1 cellular context compared by ENCODE assay signal in genomic region chr22:20758688-20759087, GRCh38.
TF ChIP-seq lines count a peak whose summit lies in the region.

No MANE protein-coding gene starts in this region.

TF ChIP-seq in K562, 482 proteins besides CTCF, POLR2A, EP300 and RAD21:
- TF ChIP-seq HOMEZ (CRISPR knock-in tag; IDR thresholded peaks at IDR 0.05) (0 out of 2 replicates have a peak, but pooled peaks have one; percentile 16), HCFC1 (IDR thresholded peaks at IDR 0.05; ENCODE audit: low read depth, low read length) (no peak), SAP30 (IDR thresholded peaks at IDR 0.05; ENCODE audit: borderline replicate concordance, insufficient read depth, low read depth, low read length, poor library complexity, severe bottlenecking) (no peak), USF1 (CRISPR knock-in tag; IDR thresholded peaks at IDR 0.05) (peak; percentile 19; the same call in 1 of the 2 replicates), SMC3 (conservative IDR thresholded peaks at IDR 0.05; ENCODE audit: insufficient read depth, low read depth, low read length) (0 out of 2 replicates have a peak, but pooled peaks have one; percentile 22), CEBPB (tag; IDR thresholded peaks at IDR 0.05) (no peak), AFF1 (IDR thresholded peaks at IDR 0.05; ENCODE audit: low read depth in 1 of 2, partially characterized antibody in 2 of 2) (peak in 1 of 2 experiments; percentile 32), RB1 (IDR thresholded peaks at IDR 0.05; ENCODE audit: low read depth) (peak; percentile 39; the same call in 1 of the 2 replicates), ZBTB11 (CRISPR knock-in tag; IDR thresholded peaks at IDR 0.05) (0 out of 6 replicates have a peak, but pooled peaks of 1 of the 3 experiments have one; percentile 41), PRDM10 (IDR thresholded peaks at IDR 0.05; ENCODE audit: partially characterized antibody) (peak; percentile 23), ZBTB2 (IDR thresholded peaks at IDR 0.05) (no peak), CTCFL (IDR thresholded peaks at IDR 0.05; ENCODE audit: borderline replicate concordance, insufficient read depth, low read depth, low read length, poor library complexity, severe bottlenecking) (peak; percentile 23), XRCC4 (IDR thresholded peaks at IDR 0.05; ENCODE audit: extremely low read depth, insufficient read depth, insufficient read length) (no peak), ZNF134 (CRISPR knock-in tag; conservative IDR thresholded peaks at IDR 0.05) (no peak), ZNF280B (CRISPR knock-in tag; IDR thresholded peaks at IDR 0.05) (0 out of 2 replicates have a peak, but pooled peaks have one; percentile 43), CEBPZ (IDR thresholded peaks at IDR 0.05; ENCODE audit: borderline replicate concordance, low read depth, low read length) (no peak), ZNF253 (CRISPR knock-in tag; conservative IDR thresholded peaks at IDR 0.05) (no peak), TFAM (CRISPR knock-in tag; conservative IDR thresholded peaks at IDR 0.05) (no peak), ZBED1 (IDR thresholded peaks at IDR 0.05) (0 out of 2 replicates have a peak, but pooled peaks have one; percentile 34), SUPT5H (IDR thresholded peaks at IDR 0.05) (0 out of 2 replicates have a peak, but pooled peaks have one; percentile 2), RAD51 (IDR thresholded peaks at IDR 0.05; ENCODE audit: borderline replicate concordance, low read depth) (no peak), ARID3B (CRISPR knock-in tag; IDR thresholded peaks at IDR 0.05; ENCODE audit: borderline replicate concordance) (no peak), TBP (optimal IDR thresholded peaks at IDR 0.05; ENCODE audit: low read depth, low read length) (no peak), ZNF436 (CRISPR knock-in tag; IDR thresholded peaks at IDR 0.05) (no peak), SAFB (IDR thresholded peaks at IDR 0.05; ENCODE audit: borderline replicate concordance, low read depth, low read length) (no peak)
